18 cellular contexts compared by ENCODE assay signal in genomic region chr10:125882596-125882995, GRCh38. TPM values are rescaled to one million over a fixed set of nuclear protein-coding genes. Genes with fewer than 3 reads are reported as not detected.
"Had no signal": no experiment of that assay in that cellular context is flagged by ENCODE, and none has a peak within 500 bp of the region (broad histone marks: within the 10 kb centered on the region; RNA-seq: fewer than 3 reads in every experiment).

No MANE protein-coding gene starts in this region.

- H3K4me3 ChIP-seq: coronary artery, right lobe of liver, suprapubic skin, upper lobe of left lung had no signal

- H3K27me3 Mint-ChIP-seq: activated B cell treated with CpG ODN at 0.5 μM for 24 hours; activated CD4-positive, alpha-beta T cell treated with anti-CD3 and anti-CD28 coated beads, Interleukin-2, amount 10 ng/mL, durations not matched to agents 24 days and 14 days; T-helper 17 cell had no signal

- H3K4me1 Mint-ChIP-seq: activated B cell treated with CpG ODN at 0.5 μM for 24 hours; activated CD4-positive, alpha-beta T cell treated with anti-CD3 and anti-CD28 coated beads, Interleukin-2, amount 10 ng/mL, durations not matched to agents 24 days and 14 days; T-helper 17 cell had no signal

- H3K27me3 ChIP-seq: right lobe of liver, suprapubic skin, upper lobe of left lung had no signal

- H3K27ac Mint-ChIP-seq: activated B cell treated with CpG ODN at 0.5 μM for 24 hours; activated T-helper 2 cell treated with anti-CD3 and anti-CD28 coated beads, Interferon-gamma antibody, Interleukin-2, Interleukin-4, amounts not matched to agents 10 μg/mL and 5 μg/mL and 100 μg/mL, durations not matched to agents 14 hours and 24 hours and 36 hours; T-helper 17 cell had no signal

- H3K36me3 ChIP-seq: right lobe of liver had no signal

- H3K9me3 Mint-ChIP-seq: activated B cell treated with CpG ODN at 0.5 μM for 24 hours; activated CD4-positive, alpha-beta T cell treated with anti-CD3 and anti-CD28 coated beads, Interleukin-2, amount 10 ng/mL, durations not matched to agents 24 days and 14 days; activated T-helper 2 cell treated with anti-CD3 and anti-CD28 coated beads, Interferon-gamma antibody, Interleukin-2, Interleukin-4, amounts not matched to agents 10 μg/mL and 5 μg/mL and 100 μg/mL, durations not matched to agents 14 hours and 24 hours and 36 hours had no signal

- H3K27ac ChIP-seq: coronary artery, right lobe of liver, suprapubic skin, upper lobe of left lung had no signal

- H3K4me3 Mint-ChIP-seq: activated B cell treated with CpG ODN at 0.5 μM for 24 hours; activated CD4-positive, alpha-beta T cell treated with anti-CD3 and anti-CD28 coated beads, Interleukin-2, amount 10 ng/mL, durations not matched to agents 24 days and 14 days; T-helper 17 cell had no signal

- H3K9me3 ChIP-seq: right lobe of liver, suprapubic skin, upper lobe of left lung had no signal

- DNase-seq: activated B cell treated with CpG ODN at 0.5 μM for 24 hours; activated CD4-positive, alpha-beta T cell treated with anti-CD3 and anti-CD28 coated beads, Interleukin-2, amount 10 ng/mL, durations not matched to agents 24 days and 14 days; activated CD8-positive, alpha-beta memory T cell treated with anti-CD3 and anti-CD28 coated beads for 24 hours; activated naive CD4-positive, alpha-beta T cell treated with anti-CD3 and anti-CD28 coated beads, Interleukin-2, amount 50 U/mL, for 16 hours; amniotic stem cell; effector memory CD4-positive, alpha-beta T cell; glutamatergic neuron; mesendoderm; posterior cingulate gyrus; right lobe of liver; SHP77; stimulated activated naive CD4-positive, alpha-beta T cell treated with Interleukin-2 at 50 U/mL for 16 hours; T-helper 17 cell; upper lobe of left lung had no signal

- H3K4me1 ChIP-seq: right lobe of liver, suprapubic skin had no signal

- ATAC-seq: left lobe of liver, right lobe of liver, T-helper 17 cell had no signal

RNA-seq across cellular contexts. Expression of gene FANK1, which starts 13.8 kb away (rescaled TPM):
- total RNA-seq: activated CD4-positive, alpha-beta T cell treated with anti-CD3 and anti-CD28 coated beads, Interleukin-2, amount 10 ng/mL, durations not matched to agents 24 days and 14 days; activated T-helper 2 cell treated with anti-CD3 and anti-CD28 coated beads, Interferon-gamma antibody, Interleukin-2, Interleukin-4, amounts not matched to agents 10 μg/mL and 5 μg/mL and 100 μg/mL, durations not matched to agents 14 hours and 24 hours and 36 hours; left lobe of liver had no signal
